ENCODE assay signal across 1 cellular context in the genomic region with DNA sequence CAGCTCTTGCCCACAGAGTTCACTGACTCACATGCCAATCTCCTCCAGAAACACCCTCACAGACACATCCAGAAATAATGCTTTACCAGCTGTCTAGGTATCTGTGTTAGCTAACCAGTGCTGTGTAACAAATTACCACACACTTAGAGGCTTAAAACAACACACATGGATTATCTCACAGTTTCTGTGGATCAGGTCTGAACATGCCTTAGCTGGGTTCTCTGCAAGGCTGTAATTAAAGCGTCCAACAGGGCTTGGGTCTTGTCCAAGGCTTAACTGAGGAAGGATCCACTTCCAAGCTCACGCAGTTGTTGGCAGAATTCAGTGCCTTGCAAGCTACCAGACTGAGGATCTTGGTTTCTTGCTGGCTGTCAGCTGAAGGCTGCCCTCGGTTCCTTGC.
TF ChIP-seq lines count a peak whose summit lies in the region.

No MANE protein-coding gene starts in this region.

TF ChIP-seq in HEK293, 187 proteins besides CTCF, POLR2A, EP300 and RAD21 (continued from another document):
- TF ChIP-seq ZBTB48 (tag by site-specific recombination; IDR thresholded peaks at IDR 0.05): no peak
- no peak for TF ChIP-seq KLF1 (tag by site-specific recombination; IDR thresholded peaks at IDR 0.05)
- TF ChIP-seq ZFP37 (tag by site-specific recombination; IDR thresholded peaks at IDR 0.05): no peak
- no peak for TF ChIP-seq ZNF19 (tag by site-specific recombination; IDR thresholded peaks at IDR 0.05; ENCODE audit: low read depth)
